Comparison of ENCODE assay signal across 1 cellular context in the genomic region with DNA sequence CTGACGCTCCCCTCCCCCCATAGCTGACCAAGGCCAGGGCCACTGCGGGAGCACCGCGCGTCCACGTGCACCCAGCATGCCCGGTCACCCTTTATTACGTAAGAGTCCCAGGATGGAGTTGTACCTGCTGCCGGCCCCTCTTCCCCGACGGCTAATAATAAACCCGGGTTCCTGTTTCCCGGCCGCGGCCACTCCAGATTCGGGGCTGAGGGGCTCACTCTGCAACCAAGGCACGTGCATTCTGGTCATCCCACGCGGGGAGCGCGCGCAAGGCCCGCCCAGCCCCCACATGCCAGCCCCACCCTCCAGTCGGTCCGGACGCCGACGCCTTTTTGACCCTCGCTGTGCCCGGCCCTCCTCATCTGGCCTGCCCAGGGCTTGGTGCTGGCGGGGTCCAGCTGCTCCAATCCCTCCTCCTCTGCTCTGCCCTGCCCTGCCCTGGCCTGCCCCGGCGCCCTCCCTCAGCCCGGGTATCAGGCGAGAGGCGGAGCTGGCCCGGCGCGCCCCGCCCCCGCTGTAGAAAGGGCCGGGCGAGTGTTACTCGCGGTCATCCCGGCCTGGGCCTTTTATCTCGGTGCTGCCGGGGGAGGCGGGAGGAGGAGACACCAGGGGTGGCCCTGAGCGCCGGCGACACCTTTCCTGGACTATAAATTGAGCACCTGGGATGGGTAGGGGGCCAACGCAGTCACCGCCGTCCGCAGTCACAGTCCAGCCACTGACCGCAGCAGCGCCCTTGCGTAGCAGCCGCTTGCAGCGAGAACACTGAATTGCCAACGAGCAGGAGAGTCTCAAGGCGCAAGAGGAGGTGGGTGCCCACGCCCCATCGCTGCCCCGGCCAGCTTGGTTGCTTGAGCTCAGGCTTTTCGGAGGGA.
A peak's percentile ranks its signal among the peaks of the same experiment; 100 is the strongest.
TF ChIP-seq lines count a peak whose summit lies in the region.

No MANE protein-coding gene starts in this region.

TF ChIP-seq in HepG2, 621 proteins besides CTCF, POLR2A, EP300 and RAD21 (continued from another document and continues in another):
- TF ChIP-seq, protein P1, sequence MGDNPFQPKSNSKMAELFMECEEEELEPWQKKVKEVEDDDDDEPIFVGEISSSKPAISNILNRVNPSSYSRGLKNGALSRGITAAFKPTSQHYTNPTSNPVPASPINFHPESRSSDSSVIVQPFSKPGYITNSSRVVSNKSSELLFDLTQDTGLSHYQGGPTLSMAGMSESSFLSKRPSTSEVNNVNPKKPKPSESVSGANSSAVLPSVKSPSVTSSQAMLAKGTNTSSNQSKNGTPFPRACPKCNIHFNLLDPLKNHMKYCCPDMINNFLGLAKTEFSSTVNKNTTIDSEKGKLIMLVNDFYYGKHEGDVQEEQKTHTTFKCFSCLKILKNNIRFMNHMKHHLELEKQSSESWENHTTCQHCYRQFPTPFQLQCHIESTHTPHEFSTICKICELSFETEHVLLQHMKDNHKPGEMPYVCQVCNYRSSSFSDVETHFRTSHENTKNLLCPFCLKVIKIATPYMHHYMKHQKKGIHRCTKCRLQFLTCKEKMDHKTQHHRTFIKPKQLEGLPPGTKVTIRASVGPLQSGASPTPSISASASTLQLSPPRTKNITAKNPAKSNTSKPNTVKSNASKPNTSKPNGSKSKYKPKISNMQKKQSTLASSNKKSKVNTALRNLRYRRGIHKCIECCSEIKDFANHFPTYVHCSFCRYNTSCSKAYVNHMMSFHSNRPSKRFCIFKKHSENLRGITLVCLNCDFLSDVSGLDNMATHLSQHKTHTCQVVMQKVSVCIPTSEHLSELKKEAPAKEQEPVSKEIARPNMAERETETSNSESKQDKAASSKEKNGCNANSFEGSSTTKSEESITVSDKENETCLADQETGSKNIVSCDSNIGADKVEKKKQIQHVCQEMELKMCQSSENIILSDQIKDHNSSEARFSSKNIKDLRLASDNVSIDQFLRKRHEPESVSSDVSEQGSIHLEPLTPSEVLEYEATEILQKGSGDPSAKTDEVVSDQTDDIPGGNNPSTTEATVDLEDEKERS (CRISPR knock-in tag; IDR thresholded peaks at IDR 0.05) = peak; percentile 66; the same call in 1 of the 2 replicates
- TF ChIP-seq MIER2 (CRISPR knock-in tag; IDR thresholded peaks at IDR 0.05) = no peak
- 0 out of 2 replicates have a peak, but pooled peaks have one; percentile 33 for TF ChIP-seq ZNF138 (CRISPR knock-in tag; IDR thresholded peaks at IDR 0.05; ENCODE audit: low read depth)
- TF ChIP-seq ZNF34 (CRISPR knock-in tag; IDR thresholded peaks at IDR 0.05; ENCODE audit: borderline replicate concordance) = no peak; the same call in 1 of the 2 replicates
- 0 out of 2 replicates have a peak, but pooled peaks have one; percentile 23 for TF ChIP-seq ZNF879 (CRISPR knock-in tag; IDR thresholded peaks at IDR 0.05)
- TF ChIP-seq, protein P2, sequence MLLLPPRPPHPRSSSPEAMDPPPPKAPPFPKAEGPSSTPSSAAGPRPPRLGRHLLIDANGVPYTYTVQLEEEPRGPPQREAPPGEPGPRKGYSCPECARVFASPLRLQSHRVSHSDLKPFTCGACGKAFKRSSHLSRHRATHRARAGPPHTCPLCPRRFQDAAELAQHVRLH (CRISPR knock-in tag; IDR thresholded peaks at IDR 0.05; ENCODE audit: borderline replicate concordance, low read depth) = peak; percentile 30; the same call in 1 of the 2 replicates
- peak; percentile 30; the same call in 1 of the 2 replicates for TF ChIP-seq ZNF264 (CRISPR knock-in tag; IDR thresholded peaks at IDR 0.05)
- TF ChIP-seq, protein P3, sequence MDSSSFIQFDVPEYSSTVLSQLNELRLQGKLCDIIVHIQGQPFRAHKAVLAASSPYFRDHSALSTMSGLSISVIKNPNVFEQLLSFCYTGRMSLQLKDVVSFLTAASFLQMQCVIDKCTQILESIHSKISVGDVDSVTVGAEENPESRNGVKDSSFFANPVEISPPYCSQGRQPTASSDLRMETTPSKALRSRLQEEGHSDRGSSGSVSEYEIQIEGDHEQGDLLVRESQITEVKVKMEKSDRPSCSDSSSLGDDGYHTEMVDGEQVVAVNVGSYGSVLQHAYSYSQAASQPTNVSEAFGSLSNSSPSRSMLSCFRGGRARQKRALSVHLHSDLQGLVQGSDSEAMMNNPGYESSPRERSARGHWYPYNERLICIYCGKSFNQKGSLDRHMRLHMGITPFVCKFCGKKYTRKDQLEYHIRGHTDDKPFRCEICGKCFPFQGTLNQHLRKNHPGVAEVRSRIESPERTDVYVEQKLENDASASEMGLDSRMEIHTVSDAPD (CRISPR knock-in tag; IDR thresholded peaks at IDR 0.05) = 0 out of 2 replicates have a peak, but pooled peaks have one; percentile 63
- TF ChIP-seq, protein P4, sequence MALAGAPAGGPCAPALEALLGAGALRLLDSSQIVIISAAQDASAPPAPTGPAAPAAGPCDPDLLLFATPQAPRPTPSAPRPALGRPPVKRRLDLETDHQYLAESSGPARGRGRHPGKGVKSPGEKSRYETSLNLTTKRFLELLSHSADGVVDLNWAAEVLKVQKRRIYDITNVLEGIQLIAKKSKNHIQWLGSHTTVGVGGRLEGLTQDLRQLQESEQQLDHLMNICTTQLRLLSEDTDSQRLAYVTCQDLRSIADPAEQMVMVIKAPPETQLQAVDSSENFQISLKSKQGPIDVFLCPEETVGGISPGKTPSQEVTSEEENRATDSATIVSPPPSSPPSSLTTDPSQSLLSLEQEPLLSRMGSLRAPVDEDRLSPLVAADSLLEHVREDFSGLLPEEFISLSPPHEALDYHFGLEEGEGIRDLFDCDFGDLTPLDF (CRISPR knock-in tag; IDR thresholded peaks at IDR 0.05) = peak; percentile 65; the same call in 1 of the 2 replicates
- TF ChIP-seq ZNF431 (CRISPR knock-in tag; IDR thresholded peaks at IDR 0.05; ENCODE audit: borderline replicate concordance, low read depth) = peak; percentile 86
- 0 out of 2 replicates have a peak, but pooled peaks have one; percentile 34 for TF ChIP-seq ZSCAN20 (CRISPR knock-in tag; IDR thresholded peaks at IDR 0.05; ENCODE audit: borderline replicate concordance)
- TF ChIP-seq MXD4 (CRISPR knock-in tag; IDR thresholded peaks at IDR 0.05) = peak; percentile 51; the same call in 1 of the 2 replicates
- peak; percentile 82 for TF ChIP-seq NCOA2 (CRISPR knock-in tag; IDR thresholded peaks at IDR 0.05)
- TF ChIP-seq, protein P5, sequence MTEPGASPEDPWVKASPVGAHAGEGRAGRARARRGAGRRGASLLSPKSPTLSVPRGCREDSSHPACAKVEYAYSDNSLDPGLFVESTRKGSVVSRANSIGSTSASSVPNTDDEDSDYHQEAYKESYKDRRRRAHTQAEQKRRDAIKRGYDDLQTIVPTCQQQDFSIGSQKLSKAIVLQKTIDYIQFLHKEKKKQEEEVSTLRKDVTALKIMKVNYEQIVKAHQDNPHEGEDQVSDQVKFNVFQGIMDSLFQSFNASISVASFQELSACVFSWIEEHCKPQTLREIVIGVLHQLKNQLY (CRISPR knock-in tag; IDR thresholded peaks at IDR 0.05) = peak; percentile 99
- TF ChIP-seq ZNF766 (CRISPR knock-in tag; IDR thresholded peaks at IDR 0.05; ENCODE audit: borderline replicate concordance) = peak; percentile 59; the same call in 1 of the 2 replicates
- TF ChIP-seq PRMT3 (CRISPR knock-in tag; IDR thresholded peaks at IDR 0.05; ENCODE audit: borderline replicate concordance, low read depth) = no peak
- TF ChIP-seq SNRNP70 (IDR thresholded peaks at IDR 0.05; ENCODE audit: low read depth, low read length) = no peak
- peak; percentile 91 for TF ChIP-seq POLR2G (IDR thresholded peaks at IDR 0.05; ENCODE audit: low read depth, low read length)
- TF ChIP-seq NCOR1 (IDR thresholded peaks at IDR 0.05; ENCODE audit: borderline replicate concordance, low read length) = peak; percentile 63; the same call in 1 of the 2 replicates
- TF ChIP-seq ZBTB7B (CRISPR knock-in tag; IDR thresholded peaks at IDR 0.05) = peak; percentile 49
- TF ChIP-seq MTF2 (CRISPR knock-in tag; IDR thresholded peaks at IDR 0.05; ENCODE audit: borderline replicate concordance) = no peak
- peak; percentile 16; the same call in 1 of the 2 replicates for TF ChIP-seq ELF1 (CRISPR knock-in tag; IDR thresholded peaks at IDR 0.05)
- TF ChIP-seq ZNF121 (CRISPR knock-in tag; IDR thresholded peaks at IDR 0.05) = 0 out of 2 replicates have a peak, but pooled peaks have one; percentile 22
- peak; percentile 26 for TF ChIP-seq TAF15 (IDR thresholded peaks at IDR 0.05; ENCODE audit: low read depth, low read length, poor library complexity, severe bottlenecking)
- peak; percentile 93 for TF ChIP-seq POLR2AphosphoS5 (IDR thresholded peaks at IDR 0.05; ENCODE audit: low read depth, low read length)
- TF ChIP-seq BHLHE40 (IDR thresholded peaks at IDR 0.05; ENCODE audit: low read length) = peak; percentile 88
- no peak for TF ChIP-seq ZNF446 (CRISPR knock-in tag; IDR thresholded peaks at IDR 0.05)
- 0 out of 2 replicates have a peak, but pooled peaks have one; percentile 38 for TF ChIP-seq ZMYM2 (CRISPR knock-in tag; IDR thresholded peaks at IDR 0.05)
- peak; percentile 59; the same call in 1 of the 2 replicates for TF ChIP-seq MIXL1 (CRISPR knock-in tag; IDR thresholded peaks at IDR 0.05)
- no peak for TF ChIP-seq ZZZ3 (CRISPR knock-in tag; IDR thresholded peaks at IDR 0.05; ENCODE audit: borderline replicate concordance)
- peak; percentile 76 for TF ChIP-seq FOXC1 (CRISPR knock-in tag; IDR thresholded peaks at IDR 0.05; ENCODE audit: borderline replicate concordance)
- TF ChIP-seq, protein P6, sequence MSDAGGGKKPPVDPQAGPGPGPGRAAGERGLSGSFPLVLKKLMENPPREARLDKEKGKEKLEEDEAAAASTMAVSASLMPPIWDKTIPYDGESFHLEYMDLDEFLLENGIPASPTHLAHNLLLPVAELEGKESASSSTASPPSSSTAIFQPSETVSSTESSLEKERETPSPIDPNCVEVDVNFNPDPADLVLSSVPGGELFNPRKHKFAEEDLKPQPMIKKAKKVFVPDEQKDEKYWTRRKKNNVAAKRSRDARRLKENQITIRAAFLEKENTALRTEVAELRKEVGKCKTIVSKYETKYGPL (CRISPR knock-in tag; IDR thresholded peaks at IDR 0.05) = 0 out of 2 replicates have a peak, but pooled peaks have one; percentile 57
- no peak for TF ChIP-seq DNMT3B (CRISPR knock-in tag; conservative IDR thresholded peaks at IDR 0.05)
- TF ChIP-seq, protein P7, sequence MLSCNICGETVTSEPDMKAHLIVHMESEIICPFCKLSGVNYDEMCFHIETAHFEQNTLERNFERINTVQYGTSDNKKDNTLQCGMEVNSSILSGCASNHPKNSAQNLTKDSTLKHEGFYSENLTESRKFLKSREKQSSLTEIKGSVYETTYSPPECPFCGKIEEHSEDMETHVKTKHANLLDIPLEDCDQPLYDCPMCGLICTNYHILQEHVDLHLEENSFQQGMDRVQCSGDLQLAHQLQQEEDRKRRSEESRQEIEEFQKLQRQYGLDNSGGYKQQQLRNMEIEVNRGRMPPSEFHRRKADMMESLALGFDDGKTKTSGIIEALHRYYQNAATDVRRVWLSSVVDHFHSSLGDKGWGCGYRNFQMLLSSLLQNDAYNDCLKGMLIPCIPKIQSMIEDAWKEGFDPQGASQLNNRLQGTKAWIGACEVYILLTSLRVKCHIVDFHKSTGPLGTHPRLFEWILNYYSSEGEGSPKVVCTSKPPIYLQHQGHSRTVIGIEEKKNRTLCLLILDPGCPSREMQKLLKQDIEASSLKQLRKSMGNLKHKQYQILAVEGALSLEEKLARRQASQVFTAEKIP (CRISPR knock-in tag; IDR thresholded peaks at IDR 0.05; ENCODE audit: borderline replicate concordance) = no peak
- TF ChIP-seq TARDBP (CRISPR knock-in tag; IDR thresholded peaks at IDR 0.05) = peak; percentile 57; the same call in 1 of the 2 replicates
- TF ChIP-seq, protein P8, sequence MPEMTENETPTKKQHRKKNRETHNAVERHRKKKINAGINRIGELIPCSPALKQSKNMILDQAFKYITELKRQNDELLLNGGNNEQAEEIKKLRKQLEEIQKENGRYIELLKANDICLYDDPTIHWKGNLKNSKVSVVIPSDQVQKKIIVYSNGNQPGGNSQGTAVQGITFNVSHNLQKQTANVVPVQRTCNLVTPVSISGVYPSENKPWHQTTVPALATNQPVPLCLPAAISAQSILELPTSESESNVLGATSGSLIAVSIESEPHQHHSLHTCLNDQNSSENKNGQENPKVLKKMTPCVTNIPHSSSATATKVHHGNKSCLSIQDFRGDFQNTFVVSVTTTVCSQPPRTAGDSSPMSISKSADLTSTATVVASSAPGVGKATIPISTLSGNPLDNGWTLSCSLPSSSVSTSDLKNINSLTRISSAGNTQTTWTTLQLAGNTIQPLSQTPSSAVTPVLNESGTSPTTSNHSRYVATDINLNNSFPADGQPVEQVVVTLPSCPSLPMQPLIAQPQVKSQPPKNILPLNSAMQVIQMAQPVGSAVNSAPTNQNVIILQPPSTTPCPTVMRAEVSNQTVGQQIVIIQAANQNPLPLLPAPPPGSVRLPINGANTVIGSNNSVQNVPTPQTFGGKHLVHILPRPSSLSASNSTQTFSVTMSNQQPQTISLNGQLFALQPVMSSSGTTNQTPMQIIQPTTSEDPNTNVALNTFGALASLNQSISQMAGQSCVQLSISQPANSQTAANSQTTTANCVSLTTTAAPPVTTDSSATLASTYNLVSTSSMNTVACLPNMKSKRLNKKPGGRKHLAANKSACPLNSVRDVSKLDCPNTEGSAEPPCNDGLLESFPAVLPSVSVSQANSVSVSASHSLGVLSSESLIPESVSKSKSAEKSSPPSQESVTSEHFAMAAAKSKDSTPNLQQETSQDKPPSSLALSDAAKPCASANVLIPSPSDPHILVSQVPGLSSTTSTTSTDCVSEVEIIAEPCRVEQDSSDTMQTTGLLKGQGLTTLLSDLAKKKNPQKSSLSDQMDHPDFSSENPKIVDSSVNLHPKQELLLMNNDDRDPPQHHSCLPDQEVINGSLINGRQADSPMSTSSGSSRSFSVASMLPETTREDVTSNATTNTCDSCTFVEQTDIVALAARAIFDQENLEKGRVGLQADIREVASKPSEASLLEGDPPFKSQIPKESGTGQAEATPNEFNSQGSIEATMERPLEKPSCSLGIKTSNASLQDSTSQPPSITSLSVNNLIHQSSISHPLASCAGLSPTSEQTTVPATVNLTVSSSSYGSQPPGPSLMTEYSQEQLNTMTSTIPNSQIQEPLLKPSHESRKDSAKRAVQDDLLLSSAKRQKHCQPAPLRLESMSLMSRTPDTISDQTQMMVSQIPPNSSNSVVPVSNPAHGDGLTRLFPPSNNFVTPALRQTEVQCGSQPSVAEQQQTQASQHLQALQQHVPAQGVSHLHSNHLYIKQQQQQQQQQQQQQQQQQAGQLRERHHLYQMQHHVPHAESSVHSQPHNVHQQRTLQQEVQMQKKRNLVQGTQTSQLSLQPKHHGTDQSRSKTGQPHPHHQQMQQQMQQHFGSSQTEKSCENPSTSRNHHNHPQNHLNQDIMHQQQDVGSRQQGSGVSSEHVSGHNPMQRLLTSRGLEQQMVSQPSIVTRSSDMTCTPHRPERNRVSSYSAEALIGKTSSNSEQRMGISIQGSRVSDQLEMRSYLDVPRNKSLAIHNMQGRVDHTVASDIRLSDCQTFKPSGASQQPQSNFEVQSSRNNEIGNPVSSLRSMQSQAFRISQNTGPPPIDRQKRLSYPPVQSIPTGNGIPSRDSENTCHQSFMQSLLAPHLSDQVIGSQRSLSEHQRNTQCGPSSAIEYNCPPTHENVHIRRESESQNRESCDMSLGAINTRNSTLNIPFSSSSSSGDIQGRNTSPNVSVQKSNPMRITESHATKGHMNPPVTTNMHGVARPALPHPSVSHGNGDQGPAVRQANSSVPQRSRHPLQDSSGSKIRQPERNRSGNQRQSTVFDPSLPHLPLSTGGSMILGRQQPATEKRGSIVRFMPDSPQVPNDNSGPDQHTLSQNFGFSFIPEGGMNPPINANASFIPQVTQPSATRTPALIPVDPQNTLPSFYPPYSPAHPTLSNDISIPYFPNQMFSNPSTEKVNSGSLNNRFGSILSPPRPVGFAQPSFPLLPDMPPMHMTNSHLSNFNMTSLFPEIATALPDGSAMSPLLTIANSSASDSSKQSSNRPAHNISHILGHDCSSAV (CRISPR knock-in tag; IDR thresholded peaks at IDR 0.05; ENCODE audit: borderline replicate concordance) = 0 out of 2 replicates have a peak, but pooled peaks have one; percentile 30
- peak; percentile 34; the same call in 1 of the 2 replicates for TF ChIP-seq ZNF850 (CRISPR knock-in tag; conservative IDR thresholded peaks at IDR 0.05)
